8 cellular contexts compared by ENCODE assay signal in genomic region chr15:65376767-65377104, GRCh38. TPM values are rescaled to one million over a fixed set of nuclear protein-coding genes. Genes with fewer than 3 reads are reported as not detected.
DNase-seq lines count a peak whose midpoint lies in the region; ATAC-seq and TF ChIP-seq lines count a peak whose summit lies in the region.

No MANE protein-coding gene starts in this region.

- DNase-seq in HFF-Myc (ENCODE audit: extremely low read depth, low read depth) (no peak), hepatocyte (ENCODE audit: low spot score) (peak; percentile 48), smooth muscle cell (lab: John Stamatoyannopoulos, UW; ENCODE audit: unreplicated experiment) (no peak), DMS153 (lab: John Stamatoyannopoulos, UW) (no peak), NOMO-1 (lab: John Stamatoyannopoulos, UW; ENCODE audit: unreplicated experiment in 2 of 2) (no peak), CD1c-positive myeloid dendritic cell (ENCODE audit: extremely low spot score) (no peak)
- no peak for DNase-seq in activated CD8-positive, alpha-beta T cell treated with anti-CD3 and anti-CD28 coated beads for 36 hours

- peaks cover 13% of the 10 kb centered on the region for H3K79me2 ChIP-seq in hepatocyte
- no peaks in the 10 kb centered on the region for H3K79me2 ChIP-seq in smooth muscle cell (ENCODE audit: low read depth)

- no peaks in the 10 kb centered on the region for H3K9me2 ChIP-seq in hepatocyte (replicated peaks; ENCODE audit: insufficient read depth)

- POLR2A ChIA-PET in activated CD8-positive, alpha-beta T cell treated with anti-CD3 and anti-CD28 coated beads for 36 hours (lab: Charles Lee) = interaction anchor here (1.0 to 1.4 kb wide), 2 partner anchors 9 to 72 kb away, joined by 4 read pairs; partner anchors contain the start of gene RNU5B-1

- H3K4me3 Mint-ChIP-seq in activated CD8-positive, alpha-beta T cell treated with anti-CD3 and anti-CD28 coated beads for 36 hours = peak overlapping the region; percentile 66

- H3F3A ChIP-seq in smooth muscle cell (ENCODE audit: low read depth) = peaks cover 10% of the 10 kb centered on the region

- no peaks in the 10 kb centered on the region for H3K36me3 Mint-ChIP-seq in activated CD8-positive, alpha-beta T cell treated with anti-CD3 and anti-CD28 coated beads for 36 hours (ENCODE audit: low read depth)

- H3K4me2 ChIP-seq in hepatocyte = peak overlapping the region; percentile 99
- H3K4me2 ChIP-seq in smooth muscle cell = peak overlapping the region; percentile 100

- H3K27ac ChIP-seq in hepatocyte = no peak overlapping the region
- no peak overlapping the region for H3K27ac ChIP-seq in smooth muscle cell (ENCODE audit: low read depth)

- 2% methylated on average over 12 of the region's 21 CpGs for WGBS in hepatocyte (ENCODE audit: low lambda C conversion rate, missing lambda C conversion rate)
- WGBS in smooth muscle cell (ENCODE audit: low lambda C conversion rate) = 0% methylated on average over 20 of the region's 21 CpGs

- no peaks in the 10 kb centered on the region for H3K9me3 ChIP-seq in hepatocyte (ENCODE audit: low read depth)
- H3K9me3 ChIP-seq in smooth muscle cell (replicated peaks; ENCODE audit: low read depth) = no peaks in the 10 kb centered on the region

- H3K36me3 ChIP-seq in hepatocyte (replicated peaks; ENCODE audit: insufficient read depth, low read depth) (no peaks in the 10 kb centered on the region), smooth muscle cell (ENCODE audit: low read depth) (no peaks in the 10 kb centered on the region)

- TF ChIP-seq CTCF in HFF-Myc (IDR thresholded peaks at IDR 0.05; ENCODE audit: low read depth, low read length, missing control alignments) (no peak), hepatocyte (IDR thresholded peaks at IDR 0.05; ENCODE audit: poor library complexity) (no peak), smooth muscle cell (IDR thresholded peaks at IDR 0.05; ENCODE audit: borderline replicate concordance, insufficient read depth, poor library complexity, severe bottlenecking) (no peak)
- no peak for TF ChIP-seq CTCF in activated CD8-positive, alpha-beta T cell treated with anti-CD3 and anti-CD28 coated beads for 36 hours (IDR thresholded peaks at IDR 0.05)

- peaks cover 3% of the 10 kb centered on the region for H3K27me3 ChIP-seq in hepatocyte
- H3K27me3 ChIP-seq in smooth muscle cell (ENCODE audit: low read depth) = no peaks in the 10 kb centered on the region

- no peak overlapping the region for H3K27ac Mint-ChIP-seq in activated CD8-positive, alpha-beta T cell treated with anti-CD3 and anti-CD28 coated beads for 36 hours

- peaks cover 12% of the 10 kb centered on the region for H3K4me1 Mint-ChIP-seq in activated CD8-positive, alpha-beta T cell treated with anti-CD3 and anti-CD28 coated beads for 36 hours (ENCODE audit: low read depth)

- peaks cover 52% of the 10 kb centered on the region for H3K27me3 Mint-ChIP-seq in activated CD8-positive, alpha-beta T cell treated with anti-CD3 and anti-CD28 coated beads for 36 hours

- CTCF ChIA-PET in activated CD8-positive, alpha-beta T cell treated with anti-CD3 and anti-CD28 coated beads for 36 hours (lab: Charles Lee) = interaction anchor here (1.0 to 2.0 kb wide), 3 partner anchors 9 to 58 kb away, joined by 3 to 12 read pairs (median 3); no protein-coding TSS in a partner anchor

- no peak overlapping the region for H3K9ac ChIP-seq in smooth muscle cell (ENCODE audit: low read depth)

- no peaks in the 10 kb centered on the region for H3K9me3 Mint-ChIP-seq in activated CD8-positive, alpha-beta T cell treated with anti-CD3 and anti-CD28 coated beads for 36 hours

- H3K4me1 ChIP-seq in hepatocyte (ENCODE audit: insufficient read depth) (peaks cover 20% of the 10 kb centered on the region), smooth muscle cell (ENCODE audit: low read depth) (peaks cover 37% of the 10 kb centered on the region)

- ATAC-seq in activated CD8-positive, alpha-beta T cell treated with anti-CD3 and anti-CD28 coated beads for 36 hours = peak; percentile 34
- ATAC-seq in GM19351 (IDR thresholded peaks at IDR 0.05; ENCODE audit: unreplicated experiment) = no peak

- intact Hi-C loops in activated CD8-positive, alpha-beta T cell treated with anti-CD3 and anti-CD28 coated beads for 36 hours (cut with micrococcal nuclease) = no loop called here

- H4K20me1 ChIP-seq in hepatocyte (ENCODE audit: insufficient read depth, poor library complexity, severe bottlenecking) (no peaks in the 10 kb centered on the region), smooth muscle cell (ENCODE audit: low read depth) (no peaks in the 10 kb centered on the region)

- H3K4me3 ChIP-seq in HFF-Myc (replicated peaks; ENCODE audit: low read depth, low read length) (peak overlapping the region; percentile 44), hepatocyte (peak overlapping the region; percentile 83), smooth muscle cell (peak overlapping the region; percentile 85)

- H2AFZ ChIP-seq in hepatocyte (peak overlapping the region; percentile 3), smooth muscle cell (ENCODE audit: low read depth) (peak overlapping the region; percentile 92)

RNA-seq across cellular contexts. Expression of gene IGDCC3, which starts 1.1 kb away (rescaled TPM):
- not detected for total RNA-seq in activated CD8-positive, alpha-beta T cell treated with anti-CD3 and anti-CD28 coated beads for 36 hours
- total RNA-seq in hepatocyte (8.1 and 15.1 TPM in 2 replicates), smooth muscle cell (2.6 and 3.2 TPM in 2 replicates)
- polyA plus RNA-seq in hepatocyte (14.8 and 33.0 TPM in 2 replicates), smooth muscle cell (5.9 and 8.5 TPM in 2 replicates)

RNA-seq across cellular contexts. Expression of gene IGDCC4, which starts 46.0 kb away (rescaled TPM):
- under 1 TPM; 0.20 to 0.31 TPM for total RNA-seq in activated CD8-positive, alpha-beta T cell treated with anti-CD3 and anti-CD28 coated beads for 36 hours
- total RNA-seq in hepatocyte (9.7 and 12.9 TPM in 2 replicates), smooth muscle cell (20.0 and 20.5 TPM in 2 replicates)
- polyA plus RNA-seq in hepatocyte (11.8 and 14.9 TPM in 2 replicates), smooth muscle cell (24.2 and 25.2 TPM in 2 replicates)
